15 cellular contexts compared by ENCODE assay signal in the genomic region with DNA sequence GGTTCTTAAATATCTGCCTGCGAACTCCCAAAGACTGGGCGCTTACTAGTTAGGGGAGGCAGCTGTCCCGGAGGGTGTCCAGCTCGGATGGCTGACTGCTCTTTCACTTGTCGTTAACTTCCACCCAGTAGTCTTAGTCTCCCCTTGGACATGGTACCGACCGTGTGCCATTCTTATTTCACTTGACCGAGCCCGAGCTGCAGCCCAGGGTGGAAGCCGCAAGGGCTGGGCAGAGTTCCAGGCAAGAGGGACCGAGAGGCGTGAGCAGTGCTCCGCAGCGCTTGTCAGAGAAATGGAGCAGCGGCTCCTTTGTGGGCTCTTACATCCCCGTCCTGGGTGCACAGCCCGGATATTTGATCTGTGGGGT. TPM values are rescaled to one million over a fixed set of nuclear protein-coding genes. Genes with fewer than 3 reads are reported as not detected.
DNase-seq lines count a peak whose midpoint lies in the region; ATAC-seq, FAIRE-seq and TF ChIP-seq lines count a peak whose summit lies in the region.
"Had no signal": no experiment of that assay in that cellular context is flagged by ENCODE, and none has a peak within 500 bp of the region (broad histone marks: within the 10 kb centered on the region; RNA-seq: fewer than 3 reads in every experiment).

No MANE protein-coding gene starts in this region.

- H3K36me3 Mint-ChIP-seq in activated naive CD8-positive, alpha-beta T cell treated with anti-CD3 and anti-CD28 coated beads, Interleukin-2, amount 10 ng/mL, durations not matched to agents 7 days and 5 days: no peaks in the 10 kb centered on the region
- H3K36me3 Mint-ChIP-seq in activated naive CD8-positive, alpha-beta T cell treated with anti-CD3 and anti-CD28 coated beads, Interleukin-2, amount 50 U/mL, for 24 hours (ENCODE audit: low read depth): no peaks in the 10 kb centered on the region
- H3K36me3 Mint-ChIP-seq in nephron (ENCODE audit: low read depth): no peaks in the 10 kb centered on the region

- no peaks in the 10 kb centered on the region for H3K9me3 ChIP-seq in esophagus muscularis mucosa
- H3K9me3 ChIP-seq: mucosa of descending colon had no signal

- no peaks in the 10 kb centered on the region for H3K9me3 Mint-ChIP-seq in activated naive CD8-positive, alpha-beta T cell treated with anti-CD3 and anti-CD28 coated beads, Interleukin-2, amount 10 ng/mL, durations not matched to agents 7 days and 5 days
- H3K9me3 Mint-ChIP-seq in activated naive CD8-positive, alpha-beta T cell treated with anti-CD3 and anti-CD28 coated beads, Interleukin-2, amount 50 U/mL, for 24 hours: no peaks in the 10 kb centered on the region
- H3K9me3 Mint-ChIP-seq in nephron: peaks cover 14% of the 10 kb centered on the region

- no peak for DNase-seq in activated naive CD8-positive, alpha-beta T cell treated with anti-CD3 and anti-CD28 coated beads, Interleukin-2, amount 10 ng/mL, durations not matched to agents 7 days and 5 days
- DNase-seq in activated naive CD8-positive, alpha-beta T cell treated with anti-CD3 and anti-CD28 coated beads, Interleukin-2, amount 50 U/mL, for 24 hours: no peak
- DNase-seq in esophagus muscularis mucosa (ENCODE audit: extremely low spot score): no peak
- DNase-seq in urothelium cell line (ENCODE audit: low spot score): peak; percentile 16
- no peak for DNase-seq in NCI-H1694 treated with DMSO at 0.1 percent for 48 hours (lab: John Stamatoyannopoulos, UW)
- no peak for DNase-seq in NCI-H1930 (lab: John Stamatoyannopoulos, UW)
- DNase-seq: mucosa of descending colon; stimulated activated naive CD4-positive, alpha-beta T cell; T-helper 17 cell had no signal

- no peak for TF ChIP-seq POLR2A in esophagus muscularis mucosa (IDR thresholded peaks at IDR 0.05; ENCODE audit: low read depth)

- WGBS in esophagus muscularis mucosa: 33% methylated on average over 17 of the region's 17 CpGs

- H3K4me1 ChIP-seq in esophagus muscularis mucosa: peaks cover 0 to 12% (median 9%) of the 10 kb centered on the region in 4 donors

- FAIRE-seq in urothelium cell line (lab: Jason Lieb, UNC): no peak
- FAIRE-seq: frontal cortex, G401.6 had no signal

- no peaks in the 10 kb centered on the region for H3K36me3 ChIP-seq in esophagus muscularis mucosa

- no peak for TF ChIP-seq CTCF in esophagus muscularis mucosa (IDR thresholded peaks at IDR 0.05)
- TF ChIP-seq CTCF in nephron (IDR thresholded peaks at IDR 0.05; ENCODE audit: unreplicated experiment in 3 of 3): no peak

- peak overlapping the region; percentile 38 to 49 (median 41) for H3K4me3 ChIP-seq in esophagus muscularis mucosa
- H3K4me3 ChIP-seq: GM23248, mucosa of descending colon had no signal

- no peak overlapping the region for H3K4me3 Mint-ChIP-seq in activated naive CD8-positive, alpha-beta T cell treated with anti-CD3 and anti-CD28 coated beads, Interleukin-2, amount 10 ng/mL, durations not matched to agents 7 days and 5 days
- H3K4me3 Mint-ChIP-seq in activated naive CD8-positive, alpha-beta T cell treated with anti-CD3 and anti-CD28 coated beads, Interleukin-2, amount 50 U/mL, for 24 hours: no peak overlapping the region
- H3K4me3 Mint-ChIP-seq in nephron: peak overlapping the region; percentile 74 to 80 (median 79)
- H3K4me3 Mint-ChIP-seq: T-helper 17 cell had no signal

- H3K27me3 ChIP-seq in esophagus muscularis mucosa: peaks cover 0 to 36% (median 9%) of the 10 kb centered on the region in 4 donors

- H3K27ac ChIP-seq in esophagus muscularis mucosa (replicated peaks in 1 of 4): no peak overlapping the region
- H3K27ac ChIP-seq: GM23248 had no signal

- H3K27me3 Mint-ChIP-seq in activated naive CD8-positive, alpha-beta T cell treated with anti-CD3 and anti-CD28 coated beads, Interleukin-2, amount 10 ng/mL, durations not matched to agents 7 days and 5 days: peaks cover 16% of the 10 kb centered on the region
- H3K27me3 Mint-ChIP-seq in activated naive CD8-positive, alpha-beta T cell treated with anti-CD3 and anti-CD28 coated beads, Interleukin-2, amount 50 U/mL, for 24 hours: peaks cover 30% of the 10 kb centered on the region
- H3K27me3 Mint-ChIP-seq in nephron (ENCODE audit: low read depth): peaks cover 80% of the 10 kb centered on the region

- intact Hi-C loops in esophagus muscularis mucosa (cut with DNase I): no loop called here

- POLR2A ChIA-PET in activated naive CD8-positive, alpha-beta T cell treated with anti-CD3 and anti-CD28 coated beads, Interleukin-2, amount 10 ng/mL, durations not matched to agents 7 days and 5 days (lab: Charles Lee): no interaction called here

- no peaks in the 10 kb centered on the region for H3K4me1 Mint-ChIP-seq in activated naive CD8-positive, alpha-beta T cell treated with anti-CD3 and anti-CD28 coated beads, Interleukin-2, amount 10 ng/mL, durations not matched to agents 7 days and 5 days
- no peaks in the 10 kb centered on the region for H3K4me1 Mint-ChIP-seq in activated naive CD8-positive, alpha-beta T cell treated with anti-CD3 and anti-CD28 coated beads, Interleukin-2, amount 50 U/mL, for 24 hours
- peaks cover 14% of the 10 kb centered on the region for H3K4me1 Mint-ChIP-seq in nephron
- H3K4me1 Mint-ChIP-seq: T-helper 17 cell had no signal

- peak overlapping the region; percentile 30 for H3K27ac Mint-ChIP-seq in activated naive CD8-positive, alpha-beta T cell treated with anti-CD3 and anti-CD28 coated beads, Interleukin-2, amount 10 ng/mL, durations not matched to agents 7 days and 5 days
- H3K27ac Mint-ChIP-seq in activated naive CD8-positive, alpha-beta T cell treated with anti-CD3 and anti-CD28 coated beads, Interleukin-2, amount 50 U/mL, for 24 hours: no peak overlapping the region
- peak overlapping the region in 1 of 3 experiments; percentile 69 for H3K27ac Mint-ChIP-seq in nephron
- H3K27ac Mint-ChIP-seq: T-helper 17 cell had no signal

- ATAC-seq in activated naive CD8-positive, alpha-beta T cell treated with anti-CD3 and anti-CD28 coated beads, Interleukin-2, amount 10 ng/mL, durations not matched to agents 7 days and 5 days (ENCODE audit: low read depth): no peak
- no peak for ATAC-seq in activated naive CD8-positive, alpha-beta T cell treated with anti-CD3 and anti-CD28 coated beads, Interleukin-2, amount 50 U/mL, for 24 hours
- ATAC-seq in GM21825 (IDR thresholded peaks at IDR 0.05; ENCODE audit: unreplicated experiment): no peak
- ATAC-seq: mucosa of descending colon, T-helper 17 cell had no signal

- no peak for TF ChIP-seq EP300 in esophagus muscularis mucosa (IDR thresholded peaks at IDR 0.05)

RNA-seq across cellular contexts. Expression of a gene that starts 0.3 kb away (rescaled TPM):
- total RNA-seq in activated naive CD8-positive, alpha-beta T cell treated with anti-CD3 and anti-CD28 coated beads, Interleukin-2, amount 10 ng/mL, durations not matched to agents 7 days and 5 days: not detected
- total RNA-seq in esophagus muscularis mucosa: under 1 TPM; 0.17 to 0.83 (median 0.51) TPM
- total RNA-seq: GM23248, M059J, T-helper 17 cell had no signal

Comparison
In these comparisons a context has a peak if more than half of its experiments do, and no peak if none do; other contexts are left out.
1. H3K4me3 Mint-ChIP-seq: peak in nephron (3 of 3); none in activated naive CD8-positive, alpha-beta T cell treated with anti-CD3 and anti-CD28 coated beads, Interleukin-2, amount 10 ng/mL, durations not matched to agents 7 days and 5 days (single experiment) and activated naive CD8-positive, alpha-beta T cell treated with anti-CD3 and anti-CD28 coated beads, Interleukin-2, amount 50 U/mL, for 24 hours (single experiment).